In the genomic region with DNA sequence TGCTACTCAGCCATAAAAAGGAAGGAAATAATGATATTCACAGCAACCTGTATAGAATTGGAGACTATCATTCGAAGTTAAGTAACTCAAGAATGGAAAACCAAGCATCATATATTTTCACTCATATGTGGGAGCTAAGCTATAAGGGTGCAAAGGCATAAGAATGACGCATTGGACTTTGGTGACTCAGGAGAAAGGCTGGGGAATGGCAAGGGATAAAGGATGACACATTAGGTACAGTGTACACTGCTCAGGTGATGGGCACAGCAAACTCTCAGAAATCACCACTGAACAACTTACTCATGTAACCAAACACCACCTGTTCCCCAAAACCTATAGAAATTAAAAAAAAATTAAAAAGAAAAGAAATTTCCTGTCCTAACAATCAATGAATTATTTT, we compare ENCODE assay signal across 19 cellular contexts. TPM values are rescaled to one million over a fixed set of nuclear protein-coding genes. Genes with fewer than 3 reads are reported as not detected.
DNase-seq lines count a peak whose midpoint lies in the region; ATAC-seq, FAIRE-seq and TF ChIP-seq lines count a peak whose summit lies in the region.
"Had no signal": no experiment of that assay in that cellular context is flagged by ENCODE, and none has a peak within 500 bp of the region (broad histone marks: within the 10 kb centered on the region; RNA-seq: fewer than 3 reads in every experiment).

No MANE protein-coding gene starts in this region.

- TF ChIP-seq RAD21 in GM12878 (IDR thresholded peaks at IDR 0.05; ENCODE audit: insufficient read depth, low read depth, low read length) = no peak
- no peak for TF ChIP-seq RAD21 in HepG2 (CRISPR knock-in tag; IDR thresholded peaks at IDR 0.05)

- H3K9me1 ChIP-seq in keratinocyte (ENCODE audit: control insufficient read depth, extremely low read depth, insufficient read depth, low read length) = no peaks in the 10 kb centered on the region

- BruUV-seq in PC-3 (replicated peaks; lab: Mats Ljungman, UMichigan) = no TSS peak
- no TSS peak for BruUV-seq in GM12878 (replicated peaks; lab: Mats Ljungman, UMichigan)
- no TSS peak for BruUV-seq in OCI-LY7 (replicated peaks; lab: Mats Ljungman, UMichigan)
- BruUV-seq in HepG2 (replicated peaks; lab: Mats Ljungman, UMichigan) = no TSS peak

- H3K36me3 ChIP-seq in PC-3 (ENCODE audit: low read depth, low read length) (no peaks in the 10 kb centered on the region), GM12878 (ENCODE audit: control insufficient read depth in 2 of 2, insufficient read depth in 2 of 2, low read length in 1 of 2) (no peaks in the 10 kb centered on the region), keratinocyte (ENCODE audit: control insufficient read depth in 2 of 2, extremely low read depth in 1 of 2, insufficient read depth in 2 of 2, low read length in 2 of 2) (no peaks in the 10 kb centered on the region), OCI-LY7 (ENCODE audit: insufficient read depth, low read length) (no peaks in the 10 kb centered on the region), HepG2 (replicated peaks in 1 of 2; ENCODE audit: control insufficient read depth in 1 of 2, insufficient read depth in 2 of 2, low read length in 2 of 2) (no peaks in the 10 kb centered on the region)
- H3K36me3 ChIP-seq: BLaER1 had no signal

- H4K20me1 ChIP-seq in PC-3 (ENCODE audit: low read length) (no peaks in the 10 kb centered on the region), GM12878 (ENCODE audit: control insufficient read depth, insufficient read depth) (no peaks in the 10 kb centered on the region), keratinocyte (ENCODE audit: control insufficient read depth, extremely low read depth, insufficient read depth, low read length) (no peaks in the 10 kb centered on the region), OCI-LY7 (ENCODE audit: insufficient read depth, low read length) (no peaks in the 10 kb centered on the region), HepG2 (ENCODE audit: insufficient read depth, low read length) (no peaks in the 10 kb centered on the region)
- H4K20me1 ChIP-seq: BLaER1 had no signal

- no peak overlapping the region for H3K4me3 ChIP-seq in PC-3 (ENCODE audit: low read length)
- H3K4me3 ChIP-seq in GM12878 = no peak overlapping the region
- H3K4me3 ChIP-seq in keratinocyte (ENCODE audit: control insufficient read depth in 2 of 3, extremely low read depth in 1 of 3, insufficient read depth in 2 of 3, low read depth in 1 of 3, low read length in 3 of 3) = no peak overlapping the region
- no peak overlapping the region for H3K4me3 ChIP-seq in OCI-LY7 (ENCODE audit: low read depth, low read length, poor library complexity, severe bottlenecking)
- no peak overlapping the region for H3K4me3 ChIP-seq in HepG2 (replicated peaks in 1 of 3; ENCODE audit: insufficient read depth in 1 of 3, low read depth in 2 of 3, low read length in 3 of 3)
- H3K4me3 ChIP-seq: BLaER1, GM23248 had no signal

- 94% methylated on average over 2 of the region's 2 CpGs for WGBS in GM12878 (ENCODE audit: insufficient coverage, insufficient replicate concordance, low lambda C conversion rate, missing lambda C conversion rate)
- WGBS in HepG2 (ENCODE audit: low lambda C conversion rate) = 86% methylated on average over 2 of the region's 2 CpGs

- H3K4me1 ChIP-seq in PC-3 (ENCODE audit: insufficient read depth, low read length) (peaks cover 5% of the 10 kb centered on the region; the same call in 1 of the 2 replicates), GM12878 (ENCODE audit: control insufficient read depth, insufficient read depth, low read length) (no peaks in the 10 kb centered on the region), keratinocyte (ENCODE audit: control insufficient read depth, extremely low read depth, insufficient read depth, low read length) (no peaks in the 10 kb centered on the region), OCI-LY7 (ENCODE audit: insufficient read depth, low read length, poor library complexity, severe bottlenecking) (no peaks in the 10 kb centered on the region), HepG2 (ENCODE audit: insufficient read depth, low read length) (peaks cover 11% of the 10 kb centered on the region; the same call in 1 of the 2 replicates)
- H3K4me1 ChIP-seq: BLaER1, Caco-2 had no signal

- intact Hi-C loops in PC-3 (cut with micrococcal nuclease) = no loop called here
- intact Hi-C loops in GM12878 (cut with micrococcal nuclease; ENCODE audit: unreplicated experiment) = no loop called here
- intact Hi-C loops in OCI-LY7 (cut with micrococcal nuclease; ENCODE audit: unreplicated experiment) = no loop called here
- intact Hi-C loops in HepG2 (cut with micrococcal nuclease; ENCODE audit: unreplicated experiment) = no loop called here

- dilution Hi-C loops in keratinocyte (cut with MboI; ENCODE audit: extremely low pct_ligation_motif_present, low sequenced_read_pairs) = no loop called here

- no peaks in the 10 kb centered on the region for H3F3A ChIP-seq in PC-3 (ENCODE audit: low read length, unreplicated experiment)

- RAD21 ChIA-PET in GM12878 (lab: Charles Lee; ENCODE audit: unreplicated experiment) = no interaction called here

- peak; percentile 81 for ATAC-seq in PC-3
- ATAC-seq in GM12878 = no peak
- ATAC-seq in HG02798 (IDR thresholded peaks at IDR 0.05; ENCODE audit: poor library complexity, unreplicated experiment) = no peak
- ATAC-seq in HepG2 = no peak

- peak; percentile 13 for FAIRE-seq in GM12878 (lab: Jason Lieb, UNC)
- peak; percentile 17 for FAIRE-seq in keratinocyte (lab: Jason Lieb, UNC)
- no peak for FAIRE-seq in HepG2 (lab: Jason Lieb, UNC)

- H3K27me3 ChIP-seq in PC-3 (ENCODE audit: low read length) (no peaks in the 10 kb centered on the region), GM12878 (replicated peaks in 1 of 2; ENCODE audit: control insufficient read depth in 2 of 2, insufficient read depth in 2 of 2, low read length in 1 of 2) (no peaks in the 10 kb centered on the region), keratinocyte (ENCODE audit: control insufficient read depth, extremely low read depth, insufficient read depth, low read length) (no peaks in the 10 kb centered on the region), HepG2 (ENCODE audit: control insufficient read depth in 1 of 2, insufficient read depth in 2 of 2, low read length in 2 of 2) (no peaks in the 10 kb centered on the region)
- H3K27me3 ChIP-seq: BLaER1 had no signal

- TF ChIP-seq POLR2A in GM12878 (IDR thresholded peaks at IDR 0.05; ENCODE audit: low read depth, low read length) = no peak
- no peak for TF ChIP-seq POLR2A in HepG2 (IDR thresholded peaks at IDR 0.05; ENCODE audit: insufficient read depth in 1 of 2, low read depth in 2 of 2, low read length in 2 of 2)

- H3K4me2 ChIP-seq in PC-3 (ENCODE audit: low read length) (no peak overlapping the region), GM12878 (ENCODE audit: control insufficient read depth, insufficient read depth) (no peak overlapping the region), keratinocyte (ENCODE audit: control insufficient read depth, extremely low read depth, insufficient read depth, low read depth, low read length) (no peak overlapping the region), OCI-LY7 (ENCODE audit: low read length) (no peak overlapping the region), HepG2 (ENCODE audit: low read depth, low read length) (no peak overlapping the region)
- H3K4me2 ChIP-seq: BLaER1 had no signal

- DNase-seq in ELR (ENCODE audit: low read depth) (peak; percentile 61), PC-3 (peak; percentile 83), GM12878 (ENCODE audit: low read depth, low spot score) (no peak), keratinocyte (ENCODE audit: low read depth, low spot score) (no peak), OCI-LY7 (ENCODE audit: low spot score) (no peak), HepG2 (ENCODE audit: low spot score) (no peak)
- DNase-seq: 8988T; AML-193; Caco-2; CD8-positive, alpha-beta memory T cell; DND-41; GF-D8; GM23248; H7; IMR-90; KBM-7 had no signal

- no peak overlapping the region for H2AFZ ChIP-seq in PC-3 (ENCODE audit: low read length)
- no peak overlapping the region for H2AFZ ChIP-seq in GM12878 (ENCODE audit: control insufficient read depth, low read depth, low read length)
- no peak overlapping the region for H2AFZ ChIP-seq in keratinocyte (ENCODE audit: control insufficient read depth, low read length)
- H2AFZ ChIP-seq in OCI-LY7 (ENCODE audit: low read length) = no peak overlapping the region
- H2AFZ ChIP-seq in HepG2 (ENCODE audit: low read length) = no peak overlapping the region
- H2AFZ ChIP-seq: GM23248 had no signal

- H3K79me2 ChIP-seq in PC-3 (ENCODE audit: low read length) (peaks cover 67% of the 10 kb centered on the region), GM12878 (ENCODE audit: control insufficient read depth, insufficient read depth, low read length) (no peaks in the 10 kb centered on the region), keratinocyte (ENCODE audit: control insufficient read depth, insufficient read depth, low read length) (peaks cover 8% of the 10 kb centered on the region), OCI-LY7 (ENCODE audit: insufficient read depth, low read depth, low read length) (no peaks in the 10 kb centered on the region), HepG2 (ENCODE audit: insufficient read depth, low read length) (peaks cover 2% of the 10 kb centered on the region)

- H3K27ac ChIP-seq in PC-3 (ENCODE audit: low read length) = peak overlapping the region; percentile 44
- no peak overlapping the region for H3K27ac ChIP-seq in GM12878 (ENCODE audit: control insufficient read depth, insufficient read depth)
- no peak overlapping the region for H3K27ac ChIP-seq in keratinocyte (ENCODE audit: control insufficient read depth, insufficient read depth, low read length)
- no peak overlapping the region for H3K27ac ChIP-seq in OCI-LY7 (ENCODE audit: low read depth, low read length, poor library complexity, severe bottlenecking)
- no peak overlapping the region for H3K27ac ChIP-seq in HepG2 (ENCODE audit: extremely low read length, insufficient read depth, low read length)
- H3K27ac ChIP-seq: BLaER1, GM23248, HL-60 had no signal

- TF ChIP-seq EP300 in GM12878 (IDR thresholded peaks at IDR 0.05; ENCODE audit: borderline replicate concordance in 1 of 2, control insufficient read depth in 1 of 2, low read depth in 2 of 2, low read length in 2 of 2) (no peak), HepG2 (IDR thresholded peaks at IDR 0.05; ENCODE audit: low read depth in 2 of 2, low read length in 2 of 2) (no peak), HepG2 (CRISPR knock-in tag; IDR thresholded peaks at IDR 0.05; ENCODE audit: borderline replicate concordance) (no peak)

- H3K9me2 ChIP-seq in PC-3 (replicated peaks; ENCODE audit: low read length) (no peaks in the 10 kb centered on the region), OCI-LY7 (ENCODE audit: insufficient read depth, low read length) (no peaks in the 10 kb centered on the region)

- no peak for TF ChIP-seq CTCF in PC-3 (conservative IDR thresholded peaks at IDR 0.05; ENCODE audit: low read depth, low read length)
- TF ChIP-seq CTCF in GM12878 (IDR thresholded peaks at IDR 0.05 in 2 of 3, conservative IDR thresholded peaks at IDR 0.05 in 1 of 3; ENCODE audit: control insufficient read depth in 2 of 3, extremely low read depth in 1 of 3, insufficient read depth in 1 of 3, low read depth in 3 of 3, low read length in 3 of 3) = no peak
- no peak for TF ChIP-seq CTCF in keratinocyte (optimal IDR thresholded peaks at IDR 0.05 in 1 of 3, IDR thresholded peaks at IDR 0.05 in 1 of 3, conservative IDR thresholded peaks at IDR 0.05 in 1 of 3; ENCODE audit: extremely low read depth in 1 of 3, insufficient read depth in 2 of 3, low read length in 3 of 3)
- no peak for TF ChIP-seq CTCF in OCI-LY7 (conservative IDR thresholded peaks at IDR 0.05; ENCODE audit: low read length)
- TF ChIP-seq CTCF in HepG2 (CRISPR knock-in tag; IDR thresholded peaks at IDR 0.05) = no peak

- H3K9me3 ChIP-seq in PC-3 (ENCODE audit: low read length) = no peaks in the 10 kb centered on the region
- no peaks in the 10 kb centered on the region; the same call in 2 of the 3 replicates for H3K9me3 ChIP-seq in GM12878 (replicated peaks; ENCODE audit: control insufficient read depth, insufficient read depth, low read length)
- no peaks in the 10 kb centered on the region for H3K9me3 ChIP-seq in keratinocyte (ENCODE audit: control insufficient read depth, low read depth, low read length)
- H3K9me3 ChIP-seq in OCI-LY7 (ENCODE audit: low read length) = no peaks in the 10 kb centered on the region
- H3K9me3 ChIP-seq in HepG2 (ENCODE audit: low read length) = no peaks in the 10 kb centered on the region
- H3K9me3 ChIP-seq: BLaER1, Caco-2 had no signal

- in situ Hi-C loops in GM12878 (cut with MboI) (no loop called here), HepG2 (cut with HindIII; ENCODE audit: extremely low pct_ligation_motif_present, low pct_unique_long_range_greater_than_20kb) (no loop called here)

- SMC1A ChIA-PET in GM12878 (lab: Charles Lee; ENCODE audit: uncharacterized antibody, unreplicated experiment) = interaction anchor here (1.3 kb wide), 1 partner anchor 35 kb away, joined by 4 read pairs; no protein-coding TSS in a partner anchor

- no peak overlapping the region for H3K9ac ChIP-seq in PC-3 (ENCODE audit: low read length)
- no peak overlapping the region for H3K9ac ChIP-seq in GM12878 (ENCODE audit: control insufficient read depth, insufficient read depth, low read length)
- H3K9ac ChIP-seq in keratinocyte (ENCODE audit: control insufficient read depth, extremely low read depth, insufficient read depth, low read length) = no peak overlapping the region
- H3K9ac ChIP-seq in HepG2 (ENCODE audit: insufficient read depth, low read depth, low read length) = no peak overlapping the region
- H3K9ac ChIP-seq: BLaER1, GM23248 had no signal

- CTCF ChIA-PET in PC-3 (lab: Charles Lee) = no interaction called here
- CTCF ChIA-PET in GM12878 (lab: Yijun Ruan, JAX) = interaction anchor here (1.0 kb wide), 1 partner anchor 812 kb away, joined by 3 read pairs; no protein-coding TSS in a partner anchor
- CTCF ChIA-PET in OCI-LY7 (lab: Charles Lee; ENCODE audit: unreplicated experiment) = no interaction called here
- CTCF ChIA-PET in HepG2 (lab: Yijun Ruan, JAX; ENCODE audit: low intra/inter-chr PET ratio, low total read pairs) = no interaction called here

- POLR2A ChIA-PET in PC-3 (lab: Charles Lee; ENCODE audit: unreplicated experiment) (no interaction called here), GM12878 (lab: Charles Lee) (no interaction called here), OCI-LY7 (lab: Charles Lee) (no interaction called here), HepG2 (lab: Yijun Ruan, JAX) (no interaction called here)

RNA-seq across cellular contexts. Expression of gene ALCAM, which starts 42.7 kb away (rescaled TPM):
- total RNA-seq in PC-3 (2014; rRNA removed) = 168 and 169 TPM in 2 replicates
- 103 and 111 TPM in 2 replicates for total RNA-seq in GM12878 (2013; cell fraction: nucleolus; rRNA removed)
- 37.2 and 44.0 TPM in 2 replicates for total RNA-seq in GM12878 (2014; rRNA removed)
- 49.7 and 52.1 TPM in 2 replicates for total RNA-seq in GM12878 (2014; rRNA removed; fragmentation: Illumina TruSeq; extraction: Trizol)
- total RNA-seq in GM12878 (2021) = 35.0 and 36.0 TPM in 2 replicates
- polyA plus RNA-seq in GM12878 (2011; ENCODE audit: low read depth) = 10.0 TPM
- 54.2 and 77.4 TPM in 2 replicates for polyA plus RNA-seq in GM12878 (2011; rRNA removed)
- 22.5 and 23.1 TPM in 2 replicates for polyA plus RNA-seq in GM12878 (2011; cell fraction: cytosol; rRNA removed)
- 31.0 and 45.6 TPM in 2 replicates for polyA plus RNA-seq in GM12878 (2011; cell fraction: nucleus; rRNA removed)
- polyA plus RNA-seq in GM12878 (2012) = 18.4 and 25.2 TPM in 2 replicates
- polyA plus RNA-seq in GM12878 (2014; fragmentation: Illumina TruSeq; extraction: Trizol) = 37.9 and 53.6 TPM in 2 replicates
- 10 to 100 TPM; 12.2 to 16.2 TPM for polyA plus RNA-seq in GM12878 (2014; fragmentation: Nextera tagmentation; extraction: Ambion mirVana)
- 18.8 and 20.7 TPM in 2 replicates for polyA plus RNA-seq in GM12878 (2014; rRNA removed)
- 10 to 100 TPM; 27.5 to 29.2 TPM for polyA plus RNA-seq in GM12878 (2016; fragmentation: Nextera tagmentation; extraction: Ambion mirVana)
- 61.7 and 118 TPM in 2 replicates for polyA minus RNA-seq in GM12878 (2011; rRNA and poly(A)+ RNA removed)
- 27.9 and 28.1 TPM in 2 replicates for polyA minus RNA-seq in GM12878 (2011; cell fraction: cytosol; rRNA and poly(A)+ RNA removed)
- 67.2 and 83.0 TPM in 2 replicates for polyA minus RNA-seq in GM12878 (2011; cell fraction: nucleus; rRNA and poly(A)+ RNA removed)
- 49.9 to 71.3 TPM (median 67.6 TPM) in 3 replicates for polyA plus RNA-seq in keratinocyte
- polyA plus RNA-seq in keratinocyte (2011; ENCODE audit: low read depth) = 38.9 TPM
- 16.5 and 38.3 TPM in 2 replicates for polyA plus RNA-seq in keratinocyte (2011; cell fraction: cytosol; rRNA removed)
- 54.5 and 77.6 TPM in 2 replicates for polyA plus RNA-seq in keratinocyte (2011; cell fraction: nucleus; rRNA removed)
- polyA plus RNA-seq in keratinocyte (2012; ENCODE audit: low replicate concordance) = 22.5 and 56.2 TPM in 2 replicates
- 19.3 to 124 TPM (median 59.1 TPM) in 3 replicates for polyA minus RNA-seq in keratinocyte
- polyA minus RNA-seq in keratinocyte (2011; cell fraction: cytosol; rRNA and poly(A)+ RNA removed) = 37.8 TPM
- polyA minus RNA-seq in keratinocyte (2011; cell fraction: nucleus; rRNA and poly(A)+ RNA removed) = 84.6 and 158 TPM in 2 replicates
- total RNA-seq in OCI-LY7 (2014; rRNA removed; shearing (Covaris generic)) = 40.4 and 51.3 TPM in 2 replicates
- 47.7 and 56.1 TPM in 2 replicates for total RNA-seq in OCI-LY7 (2022)
- total RNA-seq in HepG2 (2016; rRNA removed; fragmentation: Illumina TruSeq; extraction: Trizol) = 17.7 and 33.1 TPM in 2 replicates
- total RNA-seq in HepG2 (2016; cell fraction: cytosol; rRNA removed; fragmentation: Illumina TruSeq; extraction: Trizol; ENCODE audit: low read depth) = 1.7 and 1.8 TPM in 2 replicates
- total RNA-seq in HepG2 (2016; cell fraction: insoluble cytoplasmic fraction; rRNA removed; fragmentation: Illumina TruSeq; extraction: Trizol) = 16.4 and 31.6 TPM in 2 replicates
- 6.7 and 7.8 TPM in 2 replicates for total RNA-seq in HepG2 (2016; cell fraction: membrane; rRNA removed; fragmentation: Illumina TruSeq; extraction: Trizol)
- total RNA-seq in HepG2 (2016; cell fraction: nucleus; rRNA removed; fragmentation: Illumina TruSeq; extraction: Trizol) = 47.1 and 48.3 TPM in 2 replicates
- polyA plus RNA-seq in HepG2 (2011; rRNA removed) = 22.3 and 26.0 TPM in 2 replicates
- 9.5 and 15.0 TPM in 2 replicates for polyA plus RNA-seq in HepG2 (2011; cell fraction: cytosol; rRNA removed)
- 13.1 and 13.6 TPM in 2 replicates for polyA plus RNA-seq in HepG2 (2011; cell fraction: nucleus; rRNA removed)
- polyA plus RNA-seq in HepG2 (2012) = 48.2 and 66.0 TPM in 2 replicates
- polyA plus RNA-seq in HepG2 (2016; cell fraction: cytosol; fragmentation: Illumina TruSeq; extraction: Trizol; ENCODE audit: low read depth) = 1.1 TPM in 2 replicates
- 13.5 and 13.7 TPM in 2 replicates for polyA plus RNA-seq in HepG2 (2016; cell fraction: insoluble cytoplasmic fraction; fragmentation: Illumina TruSeq; extraction: Trizol; ENCODE audit: low read depth)
- 2.9 and 3.2 TPM in 2 replicates for polyA plus RNA-seq in HepG2 (2016; cell fraction: membrane; fragmentation: Illumina TruSeq; extraction: Trizol; ENCODE audit: low read depth)
- polyA plus RNA-seq in HepG2 (2016; cell fraction: nucleus; fragmentation: Illumina TruSeq; extraction: Trizol; ENCODE audit: insufficient read depth, low read depth) = 40.6 and 40.7 TPM in 2 replicates
- polyA minus RNA-seq in HepG2 (2011; rRNA and poly(A)+ RNA removed; ENCODE audit: low replicate concordance) = 12.6 and 18.4 TPM in 2 replicates
- 27.3 and 35.7 TPM in 2 replicates for polyA minus RNA-seq in HepG2 (2011; cell fraction: cytosol; rRNA and poly(A)+ RNA removed)
- 78.7 and 87.5 TPM in 2 replicates for polyA minus RNA-seq in HepG2 (2011; cell fraction: nucleus; rRNA and poly(A)+ RNA removed)

Comparison
In these comparisons a context has a peak if more than half of its experiments do, and no peak if none do; other contexts are left out.
1. DNase-seq: peak in ELR (single experiment) and PC-3 (single experiment); none in GM12878 (single experiment), keratinocyte (single experiment), OCI-LY7 (single experiment) and HepG2 (single experiment).